Comparison of ENCODE assay signal across 2 cellular contexts in the genomic region with DNA sequence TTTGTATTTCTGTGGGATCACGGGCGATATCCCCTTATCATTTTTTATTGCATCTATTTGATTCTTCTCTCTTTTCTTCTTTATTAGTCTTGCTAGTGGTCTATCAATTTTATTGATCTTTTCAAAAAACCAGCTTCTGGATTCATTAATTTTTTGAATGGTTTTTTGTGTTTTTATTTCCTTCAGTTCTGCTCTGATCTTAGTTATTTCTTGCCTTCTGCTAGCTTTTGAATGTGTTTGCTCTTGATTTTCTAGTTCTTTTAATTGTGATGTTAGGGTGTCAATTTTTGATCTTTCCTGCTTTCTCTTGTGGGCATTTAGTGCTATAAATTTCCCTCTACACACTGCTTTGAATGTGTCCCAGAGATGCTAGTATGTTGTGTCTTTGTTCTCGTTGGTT.
TF ChIP-seq lines count a peak whose summit lies in the region.
"Not testable (repeated sequence)": the region's sequence is repeated elsewhere in the genome, so short reads cannot be mapped to it uniquely, and the experiment has no call there.

No MANE protein-coding gene starts in this region.

TF ChIP-seq in K562, 482 proteins besides CTCF, POLR2A, EP300 and RAD21:
- TF ChIP-seq, protein P1, sequence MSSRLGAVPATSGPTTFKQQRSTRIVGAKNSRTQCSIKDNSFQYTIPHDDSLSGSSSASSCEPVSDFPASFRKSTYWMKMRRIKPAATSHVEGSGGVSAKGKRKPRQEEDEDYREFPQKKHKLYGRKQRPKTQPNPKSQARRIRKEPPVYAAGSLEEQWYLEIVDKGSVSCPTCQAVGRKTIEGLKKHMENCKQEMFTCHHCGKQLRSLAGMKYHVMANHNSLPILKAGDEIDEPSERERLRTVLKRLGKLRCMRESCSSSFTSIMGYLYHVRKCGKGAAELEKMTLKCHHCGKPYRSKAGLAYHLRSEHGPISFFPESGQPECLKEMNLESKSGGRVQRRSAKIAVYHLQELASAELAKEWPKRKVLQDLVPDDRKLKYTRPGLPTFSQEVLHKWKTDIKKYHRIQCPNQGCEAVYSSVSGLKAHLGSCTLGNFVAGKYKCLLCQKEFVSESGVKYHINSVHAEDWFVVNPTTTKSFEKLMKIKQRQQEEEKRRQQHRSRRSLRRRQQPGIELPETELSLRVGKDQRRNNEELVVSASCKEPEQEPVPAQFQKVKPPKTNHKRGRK (tag; IDR thresholded peaks at IDR 0.05): peak; percentile 50; the same call in 1 of the 2 replicates

TF ChIP-seq in HepG2, 621 proteins besides CTCF, POLR2A, EP300 and RAD21 (continued from another document):
- TF ChIP-seq PHB2 (IDR thresholded peaks at IDR 0.05; ENCODE audit: partially characterized antibody) (peak; percentile 91), TRIM22 (IDR thresholded peaks at IDR 0.05) (peak; percentile 91), IKZF1 (IDR thresholded peaks at IDR 0.05) (peak; percentile 85; the same call in 1 of the 2 replicates), MNT (IDR thresholded peaks at IDR 0.05) (peak; percentile 26; the same call in 1 of the 2 replicates), FOXK2 (IDR thresholded peaks at IDR 0.05) (peak; percentile 52), NONO (IDR thresholded peaks at IDR 0.05) (peak; percentile 87; the same call in 1 of the 2 replicates), ATF7 (IDR thresholded peaks at IDR 0.05) (peak; percentile 25; the same call in 1 of the 2 replicates), ARNT (IDR thresholded peaks at IDR 0.05) (0 out of 2 replicates have a peak, but pooled peaks have one; percentile 47), FOXP1 (IDR thresholded peaks at IDR 0.05) (peak; percentile 75), NBN (conservative IDR thresholded peaks at IDR 0.05) (peak; percentile 83; the same call in 1 of the 2 replicates), PLRG1 (conservative IDR thresholded peaks at IDR 0.05) (peak; percentile 96), ATM (IDR thresholded peaks at IDR 0.05; ENCODE audit: borderline replicate concordance) (peak; percentile 84), SOX6 (IDR thresholded peaks at IDR 0.05) (peak; percentile 86), RAD51 (IDR thresholded peaks at IDR 0.05; ENCODE audit: borderline replicate concordance) (peak; percentile 19; the same call in 1 of the 2 replicates)
- TF ChIP-seq NONO (CRISPR knock-in tag; conservative IDR thresholded peaks at IDR 0.05); ATF7 (CRISPR knock-in tag; IDR thresholded peaks at IDR 0.05); FOXP1 (CRISPR knock-in tag; IDR thresholded peaks at IDR 0.05); SOX6 (CRISPR knock-in tag; IDR thresholded peaks at IDR 0.05): not testable (repeated sequence)
- TF ChIP-seq, protein P2, sequence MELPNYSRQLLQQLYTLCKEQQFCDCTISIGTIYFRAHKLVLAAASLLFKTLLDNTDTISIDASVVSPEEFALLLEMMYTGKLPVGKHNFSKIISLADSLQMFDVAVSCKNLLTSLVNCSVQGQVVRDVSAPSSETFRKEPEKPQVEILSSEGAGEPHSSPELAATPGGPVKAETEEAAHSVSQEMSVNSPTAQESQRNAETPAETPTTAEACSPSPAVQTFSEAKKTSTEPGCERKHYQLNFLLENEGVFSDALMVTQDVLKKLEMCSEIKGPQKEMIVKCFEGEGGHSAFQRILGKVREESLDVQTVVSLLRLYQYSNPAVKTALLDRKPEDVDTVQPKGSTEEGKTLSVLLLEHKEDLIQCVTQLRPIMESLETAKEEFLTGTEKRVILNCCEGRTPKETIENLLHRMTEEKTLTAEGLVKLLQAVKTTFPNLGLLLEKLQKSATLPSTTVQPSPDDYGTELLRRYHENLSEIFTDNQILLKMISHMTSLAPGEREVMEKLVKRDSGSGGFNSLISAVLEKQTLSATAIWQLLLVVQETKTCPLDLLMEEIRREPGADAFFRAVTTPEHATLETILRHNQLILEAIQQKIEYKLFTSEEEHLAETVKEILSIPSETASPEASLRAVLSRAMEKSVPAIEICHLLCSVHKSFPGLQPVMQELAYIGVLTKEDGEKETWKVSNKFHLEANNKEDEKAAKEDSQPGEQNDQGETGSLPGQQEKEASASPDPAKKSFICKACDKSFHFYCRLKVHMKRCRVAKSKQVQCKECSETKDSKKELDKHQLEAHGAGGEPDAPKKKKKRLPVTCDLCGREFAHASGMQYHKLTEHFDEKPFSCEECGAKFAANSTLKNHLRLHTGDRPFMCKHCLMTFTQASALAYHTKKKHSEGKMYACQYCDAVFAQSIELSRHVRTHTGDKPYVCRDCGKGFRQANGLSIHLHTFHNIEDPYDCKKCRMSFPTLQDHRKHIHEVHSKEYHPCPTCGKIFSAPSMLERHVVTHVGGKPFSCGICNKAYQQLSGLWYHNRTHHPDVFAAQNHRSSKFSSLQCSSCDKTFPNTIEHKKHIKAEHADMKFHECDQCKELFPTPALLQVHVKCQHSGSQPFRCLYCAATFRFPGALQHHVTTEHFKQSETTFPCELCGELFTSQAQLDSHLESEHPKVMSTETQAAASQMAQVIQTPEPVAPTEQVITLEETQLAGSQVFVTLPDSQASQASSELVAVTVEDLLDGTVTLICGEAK (IDR thresholded peaks at IDR 0.05): peak; percentile 33; the same call in 1 of the 2 replicates
- TF ChIP-seq, protein P2 (CRISPR knock-in tag; IDR thresholded peaks at IDR 0.05): not testable (repeated sequence)
